Comparison of ENCODE assay signal across 8 cellular contexts in genomic region chr9:22117511-22118388, GRCh38.
DNase-seq lines count a peak whose midpoint lies in the region; ATAC-seq, FAIRE-seq and TF ChIP-seq lines count a peak whose summit lies in the region.
"Had no signal": no experiment of that assay in that cellular context is flagged by ENCODE, and none has a peak within 500 bp of the region (broad histone marks: within the 10 kb centered on the region; RNA-seq: fewer than 3 reads in every experiment).

No MANE protein-coding gene starts in this region.

- H3K36me3 Mint-ChIP-seq in stimulated activated effector memory CD8-positive, alpha-beta T cell treated with anti-CD3 and anti-CD28 coated beads, Interleukin-12 subunit alpha, Interleukin-12 subunit beta, amount 100 ng/mL, for 72 hours, result no peaks in the 10 kb centered on the region
- H3K36me3 Mint-ChIP-seq in activated T-helper 17 cell treated with anti-CD3 and anti-CD28 coated beads, Interleukin-2, amount 50 U/mL, for 72 hours (ENCODE audit: low read depth), result no peaks in the 10 kb centered on the region

- H3K27me3 Mint-ChIP-seq in activated T-helper 17 cell treated with anti-CD3 and anti-CD28 coated beads, Interleukin-2, amount 50 U/mL, for 72 hours, result peaks cover 4% of the 10 kb centered on the region

- no peak overlapping the region for H3K4me3 Mint-ChIP-seq in stimulated activated effector memory CD8-positive, alpha-beta T cell treated with anti-CD3 and anti-CD28 coated beads, Interleukin-12 subunit alpha, Interleukin-12 subunit beta, amount 100 ng/mL, for 72 hours
- no peak overlapping the region for H3K4me3 Mint-ChIP-seq in activated T-helper 17 cell treated with anti-CD3 and anti-CD28 coated beads, Interleukin-2, amount 50 U/mL, for 72 hours

- H3K27me3 ChIP-seq in HepG2 (ENCODE audit: control insufficient read depth in 1 of 2, insufficient read depth in 2 of 2, low read length in 2 of 2) (no peaks in the 10 kb centered on the region), H7 (ENCODE audit: control insufficient read depth, insufficient read depth, low read length) (no peaks in the 10 kb centered on the region)

- H3K36me3 ChIP-seq in HepG2 (replicated peaks in 1 of 2; ENCODE audit: control insufficient read depth in 1 of 2, insufficient read depth in 2 of 2, low read length in 2 of 2), result no peaks in the 10 kb centered on the region
- no peaks in the 10 kb centered on the region for H3K36me3 ChIP-seq in H7 (replicated peaks; ENCODE audit: control insufficient read depth, insufficient read depth, low read length)

- H3K9me3 Mint-ChIP-seq in stimulated activated effector memory CD8-positive, alpha-beta T cell treated with anti-CD3 and anti-CD28 coated beads, Interleukin-12 subunit alpha, Interleukin-12 subunit beta, amount 100 ng/mL, for 72 hours, result no peaks in the 10 kb centered on the region
- no peaks in the 10 kb centered on the region for H3K9me3 Mint-ChIP-seq in activated T-helper 17 cell treated with anti-CD3 and anti-CD28 coated beads, Interleukin-2, amount 50 U/mL, for 72 hours

- H3K79me2 ChIP-seq in HepG2 (ENCODE audit: insufficient read depth, low read length), result no peaks in the 10 kb centered on the region

- intact Hi-C loops in HepG2 (cut with micrococcal nuclease; ENCODE audit: unreplicated experiment), result loop anchor here (5.0 kb wide), 1 partner anchor 80 kb away; no protein-coding TSS in a partner anchor

- POLR2A ChIA-PET in HepG2 (lab: Yijun Ruan, JAX), result interaction anchor here (1.2 to 1.5 kb wide), 3 partner anchors 14 to 109 kb away, joined by 3 to 6 read pairs (median 3); partner anchors contain the start of gene CDKN2B

- peak; percentile 93 for DNase-seq in M059J (ENCODE audit: low read depth)
- peak; percentile 56 to 83 for DNase-seq in cardiac fibroblast (ENCODE audit: low read depth in 2 of 2)
- DNase-seq in HepG2 (ENCODE audit: low spot score), result peak; percentile 57
- DNase-seq in stimulated activated effector memory CD8-positive, alpha-beta T cell treated with anti-CD3 and anti-CD28 coated beads, Interleukin-12 subunit alpha, Interleukin-12 subunit beta, amount 100 ng/mL, for 72 hours (ENCODE audit: low spot score in 2 of 2), result no peak
- no peak for DNase-seq in erythroblast (lab: John Stamatoyannopoulos, UW)
- DNase-seq in H7, result no peak
- DNase-seq: NCI-H345 had no signal

- H3K9me3 ChIP-seq in HepG2 (ENCODE audit: low read length), result no peaks in the 10 kb centered on the region

- H3K4me2 ChIP-seq in HepG2 (ENCODE audit: low read depth, low read length), result peak overlapping the region; percentile 39; the same call in 1 of the 2 replicates

- peak; percentile 85 for ATAC-seq in HepG2
- ATAC-seq in stimulated activated effector memory CD8-positive, alpha-beta T cell treated with anti-CD3 and anti-CD28 coated beads, Interleukin-12 subunit alpha, Interleukin-12 subunit beta, amount 100 ng/mL, for 72 hours, result peak; percentile 13
- ATAC-seq in activated T-helper 17 cell treated with anti-CD3 and anti-CD28 coated beads, Interleukin-2, amount 50 U/mL, for 72 hours (replicated peaks), result no peak

- H3K4me3 ChIP-seq in cardiac fibroblast (replicated peaks in 1 of 2; ENCODE audit: low read depth in 2 of 2, low read length in 2 of 2) (no peak overlapping the region), HepG2 (replicated peaks in 1 of 3; ENCODE audit: insufficient read depth in 1 of 3, low read depth in 2 of 3, low read length in 3 of 3) (no peak overlapping the region), H7 (ENCODE audit: insufficient read depth, low read depth, low read length) (no peak overlapping the region)

- no peak overlapping the region for H3K9ac ChIP-seq in HepG2 (ENCODE audit: insufficient read depth, low read depth, low read length)

- TF ChIP-seq CTCF in cardiac fibroblast (IDR thresholded peaks at IDR 0.05; ENCODE audit: low read depth, low read length) (no peak), HepG2 (CRISPR knock-in tag; IDR thresholded peaks at IDR 0.05) (no peak)

- no peak overlapping the region for H3K27ac Mint-ChIP-seq in stimulated activated effector memory CD8-positive, alpha-beta T cell treated with anti-CD3 and anti-CD28 coated beads, Interleukin-12 subunit alpha, Interleukin-12 subunit beta, amount 100 ng/mL, for 72 hours
- H3K27ac Mint-ChIP-seq in activated T-helper 17 cell treated with anti-CD3 and anti-CD28 coated beads, Interleukin-2, amount 50 U/mL, for 72 hours, result no peak overlapping the region

- no TSS peak for BruUV-seq in HepG2 (replicated peaks; lab: Mats Ljungman, UMichigan)

- TF ChIP-seq POLR2A in HepG2 (IDR thresholded peaks at IDR 0.05; ENCODE audit: insufficient read depth in 1 of 2, low read depth in 2 of 2, low read length in 2 of 2) (no peak), erythroblast (IDR thresholded peaks at IDR 0.05; ENCODE audit: low read length) (no peak)

- TF ChIP-seq EP300 in HepG2 (IDR thresholded peaks at IDR 0.05; ENCODE audit: low read depth in 2 of 2, low read length in 2 of 2), result no peak
- TF ChIP-seq EP300 in HepG2 (CRISPR knock-in tag; IDR thresholded peaks at IDR 0.05; ENCODE audit: borderline replicate concordance), result no peak

- no peak overlapping the region for H3K27ac ChIP-seq in HepG2 (ENCODE audit: extremely low read length, insufficient read depth, low read length)

- no peak for TF ChIP-seq RAD21 in HepG2 (CRISPR knock-in tag; IDR thresholded peaks at IDR 0.05)

- CTCF ChIA-PET in HepG2 (lab: Yijun Ruan, JAX; ENCODE audit: low intra/inter-chr PET ratio, low total read pairs), result interaction anchor here (3.5 kb wide), 1 partner anchor 304 kb away, joined by 20 read pairs; no protein-coding TSS in a partner anchor

- in situ Hi-C loops in HepG2 (cut with HindIII; ENCODE audit: extremely low pct_ligation_motif_present, low pct_unique_long_range_greater_than_20kb), result loop anchor here (10.0 kb wide), 1 partner anchor 303 kb away; no protein-coding TSS in a partner anchor

- peaks cover 25% of the 10 kb centered on the region for H3K4me1 ChIP-seq in HepG2 (ENCODE audit: insufficient read depth, low read length)

- H4K20me1 ChIP-seq in HepG2 (ENCODE audit: insufficient read depth, low read length), result no peaks in the 10 kb centered on the region

- H3K4me1 Mint-ChIP-seq in stimulated activated effector memory CD8-positive, alpha-beta T cell treated with anti-CD3 and anti-CD28 coated beads, Interleukin-12 subunit alpha, Interleukin-12 subunit beta, amount 100 ng/mL, for 72 hours, result no peaks in the 10 kb centered on the region
- no peaks in the 10 kb centered on the region for H3K4me1 Mint-ChIP-seq in activated T-helper 17 cell treated with anti-CD3 and anti-CD28 coated beads, Interleukin-2, amount 50 U/mL, for 72 hours

- H2AFZ ChIP-seq in HepG2 (ENCODE audit: low read length), result no peak overlapping the region

- FAIRE-seq in HepG2 (lab: Jason Lieb, UNC), result no peak

- WGBS in HepG2 (ENCODE audit: low lambda C conversion rate), result 14% methylated on average over 9 of the region's 9 CpGs

TF ChIP-seq in HepG2, 621 proteins besides CTCF, POLR2A, EP300 and RAD21 (continues in another document):
- TF ChIP-seq MEIS1 (CRISPR knock-in tag; IDR thresholded peaks at IDR 0.05; ENCODE audit: borderline replicate concordance) (no peak), SNAI1 (CRISPR knock-in tag; IDR thresholded peaks at IDR 0.05; ENCODE audit: borderline replicate concordance) (no peak), ZNF781 (CRISPR knock-in tag; IDR thresholded peaks at IDR 0.05; ENCODE audit: borderline replicate concordance, not compliant biosample characterization) (no peak), NFKB2 (CRISPR knock-in tag; IDR thresholded peaks at IDR 0.05; ENCODE audit: borderline replicate concordance) (no peak)
- TF ChIP-seq, protein P1, sequence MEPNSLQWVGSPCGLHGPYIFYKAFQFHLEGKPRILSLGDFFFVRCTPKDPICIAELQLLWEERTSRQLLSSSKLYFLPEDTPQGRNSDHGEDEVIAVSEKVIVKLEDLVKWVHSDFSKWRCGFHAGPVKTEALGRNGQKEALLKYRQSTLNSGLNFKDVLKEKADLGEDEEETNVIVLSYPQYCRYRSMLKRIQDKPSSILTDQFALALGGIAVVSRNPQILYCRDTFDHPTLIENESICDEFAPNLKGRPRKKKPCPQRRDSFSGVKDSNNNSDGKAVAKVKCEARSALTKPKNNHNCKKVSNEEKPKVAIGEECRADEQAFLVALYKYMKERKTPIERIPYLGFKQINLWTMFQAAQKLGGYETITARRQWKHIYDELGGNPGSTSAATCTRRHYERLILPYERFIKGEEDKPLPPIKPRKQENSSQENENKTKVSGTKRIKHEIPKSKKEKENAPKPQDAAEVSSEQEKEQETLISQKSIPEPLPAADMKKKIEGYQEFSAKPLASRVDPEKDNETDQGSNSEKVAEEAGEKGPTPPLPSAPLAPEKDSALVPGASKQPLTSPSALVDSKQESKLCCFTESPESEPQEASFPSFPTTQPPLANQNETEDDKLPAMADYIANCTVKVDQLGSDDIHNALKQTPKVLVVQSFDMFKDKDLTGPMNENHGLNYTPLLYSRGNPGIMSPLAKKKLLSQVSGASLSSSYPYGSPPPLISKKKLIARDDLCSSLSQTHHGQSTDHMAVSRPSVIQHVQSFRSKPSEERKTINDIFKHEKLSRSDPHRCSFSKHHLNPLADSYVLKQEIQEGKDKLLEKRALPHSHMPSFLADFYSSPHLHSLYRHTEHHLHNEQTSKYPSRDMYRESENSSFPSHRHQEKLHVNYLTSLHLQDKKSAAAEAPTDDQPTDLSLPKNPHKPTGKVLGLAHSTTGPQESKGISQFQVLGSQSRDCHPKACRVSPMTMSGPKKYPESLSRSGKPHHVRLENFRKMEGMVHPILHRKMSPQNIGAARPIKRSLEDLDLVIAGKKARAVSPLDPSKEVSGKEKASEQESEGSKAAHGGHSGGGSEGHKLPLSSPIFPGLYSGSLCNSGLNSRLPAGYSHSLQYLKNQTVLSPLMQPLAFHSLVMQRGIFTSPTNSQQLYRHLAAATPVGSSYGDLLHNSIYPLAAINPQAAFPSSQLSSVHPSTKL (CRISPR knock-in tag; IDR thresholded peaks at IDR 0.05), result peak; percentile 76

Comparison
In these comparisons a context has a peak if more than half of its experiments do, and no peak if none do; other contexts are left out.
1. DNase-seq: peak in M059J (single experiment), cardiac fibroblast (2 of 2) and HepG2 (single experiment); none in stimulated activated effector memory CD8-positive, alpha-beta T cell treated with anti-CD3 and anti-CD28 coated beads, Interleukin-12 subunit alpha, Interleukin-12 subunit beta, amount 100 ng/mL, for 72 hours (0 of 2), erythroblast (0 of 2) and H7 (single experiment).